25 cellular contexts compared by ENCODE assay signal in genomic region chr14:24068711-24069410, GRCh38. TPM values are rescaled to one million over a fixed set of nuclear protein-coding genes. Genes with fewer than 3 reads are reported as not detected.
"Had no signal": no experiment of that assay in that cellular context is flagged by ENCODE, and none has a peak within 500 bp of the region (broad histone marks: within the 10 kb centered on the region; RNA-seq: fewer than 3 reads in every experiment).

No MANE protein-coding gene starts in this region.

- ATAC-seq: activated T-cell treated with anti-CD3 and anti-CD28 coated beads, Interleukin-2, amount 50 U/mL, for 72 hours had no signal

- H3K36me3 ChIP-seq: Peyer's patch, SJSA1 had no signal

- H3K27ac Mint-ChIP-seq: activated B cell treated with CpG ODN at 0.5 μM for 24 hours; activated CD4-positive, alpha-beta memory T cell treated with anti-CD3 and anti-CD28 coated beads for 36 hours; activated CD4-positive, alpha-beta T cell treated with anti-CD3 and anti-CD28 coated beads, Interleukin-2, amount 10 ng/mL, durations not matched to agents 7 days and 5 days; activated naive CD4-positive, alpha-beta T cell treated with anti-CD3 and anti-CD28 coated beads, Interleukin-2, amount 10 ng/mL, durations not matched to agents 7 days and 5 days; activated naive CD8-positive, alpha-beta T cell treated with anti-CD3 and anti-CD28 coated beads for 36 hours; activated T-helper 2 cell treated with anti-CD3 and anti-CD28 coated beads, Interferon-gamma antibody, Interleukin-2, Interleukin-4, amounts not matched to agents 10 μg/mL and 5 μg/mL and 100 μg/mL, durations not matched to agents 14 hours and 24 hours and 36 hours had no signal

- H3K9me3 Mint-ChIP-seq: activated B cell treated with CpG ODN at 0.5 μM for 24 hours; activated CD4-positive, alpha-beta memory T cell treated with anti-CD3 and anti-CD28 coated beads for 36 hours; activated CD4-positive, alpha-beta T cell treated with anti-CD3 and anti-CD28 coated beads, Interleukin-2, amount 10 ng/mL, durations not matched to agents 7 days and 5 days; activated naive CD4-positive, alpha-beta T cell treated with anti-CD3 and anti-CD28 coated beads, Interleukin-2, amount 10 ng/mL, durations not matched to agents 7 days and 5 days; activated naive CD8-positive, alpha-beta T cell treated with anti-CD3 and anti-CD28 coated beads for 36 hours; activated T-cell treated with anti-CD3 and anti-CD28 coated beads, Interleukin-2, amount 50 U/mL, for 72 hours; activated T-helper 2 cell treated with anti-CD3 and anti-CD28 coated beads, Interferon-gamma antibody, Interleukin-2, Interleukin-4, amounts not matched to agents 10 μg/mL and 5 μg/mL and 100 μg/mL, durations not matched to agents 14 hours and 24 hours and 36 hours had no signal

- DNase-seq: activated B cell treated with CpG ODN at 0.5 μM for 24 hours; activated CD4-positive, alpha-beta memory T cell treated with anti-CD3 and anti-CD28 coated beads for 36 hours; activated CD4-positive, alpha-beta T cell treated with anti-CD3 and anti-CD28 coated beads for 1 hour; activated CD4-positive, alpha-beta T cell treated with anti-CD3 and anti-CD28 coated beads, Interleukin-2, amount 10 ng/mL, durations not matched to agents 7 days and 5 days; activated gamma-delta T cell treated with Interleukin-2 at 50 U/mL for 16 hours; activated naive CD4-positive, alpha-beta T cell treated with anti-CD3 and anti-CD28 coated beads, Interleukin-2, amount 10 ng/mL, durations not matched to agents 7 days and 5 days; activated naive CD8-positive, alpha-beta T cell treated with anti-CD3 and anti-CD28 coated beads for 36 hours; activated T-cell treated with anti-CD3 and anti-CD28 coated beads, Interleukin-2, amount 50 U/mL, for 72 hours; cerebellar nuclear complex; NCI-H1048; NCI-H146; NCI-H187 treated with DMSO at 0.1 percent for 48 hours; NCI-H2081 treated with DMSO at 0.1 percent for 48 hours; NCI-H446; NCI-H524; SHP77; T-helper 2 cell; T1000 had no signal

- H3K27me3 Mint-ChIP-seq: activated B cell treated with CpG ODN at 0.5 μM for 24 hours; activated naive CD8-positive, alpha-beta T cell treated with anti-CD3 and anti-CD28 coated beads for 36 hours had no signal

- H3K27ac ChIP-seq: Peyer's patch, RWPE1, SJSA1 had no signal

- H3K9me3 ChIP-seq: Peyer's patch, SJSA1 had no signal

- H3K27me3 ChIP-seq: Peyer's patch had no signal

- H3K4me1 ChIP-seq: SJSA1 had no signal

- H3K4me3 Mint-ChIP-seq: activated B cell treated with CpG ODN at 0.5 μM for 24 hours; activated CD4-positive, alpha-beta memory T cell treated with anti-CD3 and anti-CD28 coated beads for 36 hours; activated CD4-positive, alpha-beta T cell treated with anti-CD3 and anti-CD28 coated beads, Interleukin-2, amount 10 ng/mL, durations not matched to agents 7 days and 5 days; activated naive CD4-positive, alpha-beta T cell treated with anti-CD3 and anti-CD28 coated beads, Interleukin-2, amount 10 ng/mL, durations not matched to agents 7 days and 5 days; activated naive CD8-positive, alpha-beta T cell treated with anti-CD3 and anti-CD28 coated beads for 36 hours; activated T-cell treated with anti-CD3 and anti-CD28 coated beads, Interleukin-2, amount 50 U/mL, for 72 hours had no signal

- H3K4me1 Mint-ChIP-seq: activated B cell treated with CpG ODN at 0.5 μM for 24 hours; activated CD4-positive, alpha-beta T cell treated with anti-CD3 and anti-CD28 coated beads, Interleukin-2, amount 10 ng/mL, durations not matched to agents 7 days and 5 days; activated naive CD4-positive, alpha-beta T cell treated with anti-CD3 and anti-CD28 coated beads, Interleukin-2, amount 10 ng/mL, durations not matched to agents 7 days and 5 days had no signal

- H3K36me3 Mint-ChIP-seq: activated CD4-positive, alpha-beta memory T cell treated with anti-CD3 and anti-CD28 coated beads for 36 hours; activated naive CD4-positive, alpha-beta T cell treated with anti-CD3 and anti-CD28 coated beads, Interleukin-2, amount 10 ng/mL, durations not matched to agents 7 days and 5 days; activated naive CD8-positive, alpha-beta T cell treated with anti-CD3 and anti-CD28 coated beads for 36 hours had no signal

- H3K4me3 ChIP-seq: Peyer's patch, SJSA1 had no signal

RNA-seq across cellular contexts. Expression of gene CPNE6, which starts 2.5 kb away (rescaled TPM):
- total RNA-seq: activated CD4-positive, alpha-beta memory T cell treated with anti-CD3 and anti-CD28 coated beads for 36 hours; activated CD4-positive, alpha-beta T cell treated with anti-CD3 and anti-CD28 coated beads, Interleukin-2, amount 10 ng/mL, durations not matched to agents 7 days and 5 days; activated CD8-positive, alpha-beta memory T cell treated with anti-CD3 and anti-CD28 coated beads for 36 hours; activated naive CD8-positive, alpha-beta T cell treated with anti-CD3 and anti-CD28 coated beads for 36 hours; activated T-helper 2 cell treated with anti-CD3 and anti-CD28 coated beads, Interferon-gamma antibody, Interleukin-2, Interleukin-4, amounts not matched to agents 10 μg/mL and 5 μg/mL and 100 μg/mL, durations not matched to agents 14 hours and 24 hours and 36 hours; LHCN-M2; M059J; SJSA1 had no signal

RNA-seq across cellular contexts. Expression of gene CARMIL3, which starts 17.1 kb away (rescaled TPM):
- total RNA-seq: M059J, SJSA1 had no signal
